ENCODE assay signal across 8 cellular contexts in genomic region chr6:41941280-41942044, GRCh38. TPM values are rescaled to one million over a fixed set of nuclear protein-coding genes. Genes with fewer than 3 reads are reported as not detected.
DNase-seq lines count a peak whose midpoint lies in the region; ATAC-seq and TF ChIP-seq lines count a peak whose summit lies in the region.

CCND3 (minus strand) TSS chr6:41941808; CDS start chr6:41941649, 159 bp downstream.

- H3K4me1 Mint-ChIP-seq in nephron progenitor cell = peaks cover 38% of the 10 kb centered on the region
- peaks cover 81% of the 10 kb centered on the region for H3K4me1 Mint-ChIP-seq in stimulated activated naive CD8-positive, alpha-beta T cell treated with anti-CD3 and anti-CD28 coated beads, Interleukin-15, Interleukin-2, amounts not matched to agents 100 ng/mL and 50 ng/mL, for 24 hours (ENCODE audit: low read depth)

- H3K36me3 Mint-ChIP-seq in nephron progenitor cell (ENCODE audit: low read depth) = peaks cover 3% of the 10 kb centered on the region
- peaks cover 44% of the 10 kb centered on the region for H3K36me3 Mint-ChIP-seq in stimulated activated naive CD8-positive, alpha-beta T cell treated with anti-CD3 and anti-CD28 coated beads, Interleukin-15, Interleukin-2, amounts not matched to agents 100 ng/mL and 50 ng/mL, for 24 hours (ENCODE audit: low read depth)

- H3K36me3 ChIP-seq in DND-41 (ENCODE audit: insufficient read depth, low read length) (peaks cover 51% of the 10 kb centered on the region), KMS-11 (ENCODE audit: insufficient read depth) (no peaks in the 10 kb centered on the region)

- H3K27me3 ChIP-seq in DND-41 (ENCODE audit: insufficient read depth, low read length, poor library complexity) (no peaks in the 10 kb centered on the region), KMS-11 (ENCODE audit: insufficient read depth, low read depth) (no peaks in the 10 kb centered on the region)

- peak within 1 kb of the TSS; percentile 82 for H3K4me2 ChIP-seq in DND-41 (ENCODE audit: insufficient read depth, low read length)
- peak within 1 kb of the TSS; percentile 60 for H3K4me2 ChIP-seq in KMS-11

- peaks cover 79% of the 10 kb centered on the region for H3K79me2 ChIP-seq in DND-41 (ENCODE audit: insufficient read depth, low read length)
- H3K79me2 ChIP-seq in KMS-11 (ENCODE audit: insufficient read depth, low read depth) = peaks cover 10% of the 10 kb centered on the region; the same call in 1 of the 2 replicates

- no peaks in the 10 kb centered on the region for H3K9me3 ChIP-seq in DND-41 (ENCODE audit: insufficient read depth, low read length, severe bottlenecking)

- H3K27me3 Mint-ChIP-seq in nephron progenitor cell (ENCODE audit: low read depth, poor library complexity) = peaks cover 17% of the 10 kb centered on the region
- H3K27me3 Mint-ChIP-seq in stimulated activated naive CD8-positive, alpha-beta T cell treated with anti-CD3 and anti-CD28 coated beads, Interleukin-15, Interleukin-2, amounts not matched to agents 100 ng/mL and 50 ng/mL, for 24 hours = no peaks in the 10 kb centered on the region

- ATAC-seq in DND-41 (ENCODE audit: insufficient read depth, low read depth) = peak; percentile 45
- ATAC-seq in GM21737 (IDR thresholded peaks at IDR 0.05; ENCODE audit: unreplicated experiment) = peak; percentile 90

- H3K27ac ChIP-seq in DND-41 (ENCODE audit: low read length) (peak within 1 kb of the TSS; percentile 100), KMS-11 (peak within 1 kb of the TSS; percentile 43; the same call in 1 of the 2 replicates)

- peak within 1 kb of the TSS; percentile 33 for H3K27ac Mint-ChIP-seq in nephron progenitor cell
- H3K27ac Mint-ChIP-seq in stimulated activated naive CD8-positive, alpha-beta T cell treated with anti-CD3 and anti-CD28 coated beads, Interleukin-15, Interleukin-2, amounts not matched to agents 100 ng/mL and 50 ng/mL, for 24 hours = peak within 1 kb of the TSS; percentile 95

- H3K4me3 ChIP-seq in DND-41 (ENCODE audit: low read depth in 1 of 2, low read length in 2 of 2) (peak within 1 kb of the TSS; percentile 86 to 93), KMS-11 (IDR thresholded peaks at IDR 0.05; ENCODE audit: insufficient read depth, low read depth, low read length) (peak within 1 kb of the TSS; percentile 37), fibroblast of mammary gland (ENCODE audit: control insufficient read depth, low read depth, low read length) (peak within 1 kb of the TSS; percentile 77)

- H3K4me3 Mint-ChIP-seq in nephron progenitor cell = peak within 1 kb of the TSS; percentile 88
- peak within 1 kb of the TSS; percentile 99 for H3K4me3 Mint-ChIP-seq in stimulated activated naive CD8-positive, alpha-beta T cell treated with anti-CD3 and anti-CD28 coated beads, Interleukin-15, Interleukin-2, amounts not matched to agents 100 ng/mL and 50 ng/mL, for 24 hours

- DNase-seq in DND-41 (peak; percentile 93), RPMI7951 (ENCODE audit: low read depth) (peak; percentile 93), fibroblast of mammary gland (ENCODE audit: low read depth) (no peak), nephron progenitor cell (peak; percentile 94)
- DNase-seq in activated T-helper 1 cell treated with anti-CD3 and anti-CD28 coated beads, Interleukin-2, amount 50 U/mL, for 16 hours (ENCODE audit: low read depth in 1 of 2, low spot score in 1 of 2) = peak; percentile 64 to 83

- TF ChIP-seq CTCF in DND-41 (IDR thresholded peaks at IDR 0.05; ENCODE audit: borderline replicate concordance, extremely low read depth, low read length, poor library complexity, severe bottlenecking) = no peak
- no peak for TF ChIP-seq CTCF in KMS-11 (conservative IDR thresholded peaks at IDR 0.05; ENCODE audit: low read depth, low read length)
- no peak for TF ChIP-seq CTCF in fibroblast of mammary gland (conservative IDR thresholded peaks at IDR 0.05; ENCODE audit: control insufficient read depth, insufficient read depth, low read depth, low read length)
- no peak for TF ChIP-seq CTCF in nephron progenitor cell (IDR thresholded peaks at IDR 0.05)

- H4K20me1 ChIP-seq in DND-41 (ENCODE audit: insufficient read depth, low read length) (peaks cover 17% of the 10 kb centered on the region), KMS-11 (ENCODE audit: insufficient read depth) (no peaks in the 10 kb centered on the region)

- H3K4me1 ChIP-seq in DND-41 (ENCODE audit: insufficient read depth, low read length) = peaks cover 52% of the 10 kb centered on the region
- peaks cover 37% of the 10 kb centered on the region for H3K4me1 ChIP-seq in KMS-11 (ENCODE audit: low read depth, poor library complexity, severe bottlenecking)

- H3K9ac ChIP-seq in DND-41 (ENCODE audit: low read depth, low read length) = peak within 1 kb of the TSS; percentile 99
- peak within 1 kb of the TSS; percentile 40; the same call in 1 of the 2 replicates for H3K9ac ChIP-seq in KMS-11

- H2AFZ ChIP-seq in DND-41 (ENCODE audit: low read depth, low read length) (peak within 1 kb of the TSS; percentile 40), KMS-11 (ENCODE audit: low read depth) (peak within 1 kb of the TSS; percentile 99)

- no peaks in the 10 kb centered on the region for H3K9me3 Mint-ChIP-seq in nephron progenitor cell
- H3K9me3 Mint-ChIP-seq in stimulated activated naive CD8-positive, alpha-beta T cell treated with anti-CD3 and anti-CD28 coated beads, Interleukin-15, Interleukin-2, amounts not matched to agents 100 ng/mL and 50 ng/mL, for 24 hours = no peaks in the 10 kb centered on the region

RNA-seq across cellular contexts. Expression of gene CCND3, which starts in this region (rescaled TPM):
- 36.5 and 47.7 TPM in 2 replicates for total RNA-seq in RPMI7951 (2014; rRNA removed; shearing (Covaris generic))

Comparison
In these comparisons a context has a peak if more than half of its experiments do, and no peak if none do; other contexts are left out.
1. H3K4me3 ChIP-seq: peak in every context shown above with its lines; median percentile 90 in DND-41; 77 in fibroblast of mammary gland; 37 in KMS-11.